12 cellular contexts compared by ENCODE assay signal in genomic region chr22:24043465-24043864, GRCh38. TPM values are rescaled to one million over a fixed set of nuclear protein-coding genes. Genes with fewer than 3 reads are reported as not detected.
A peak's percentile ranks its signal among the peaks of the same experiment; 100 is the strongest.
DNase-seq lines count a peak whose midpoint lies in the region; ATAC-seq and TF ChIP-seq lines count a peak whose summit lies in the region.
"Not testable (repeated sequence)": the region's sequence is repeated elsewhere in the genome, so short reads cannot be mapped to it uniquely, and the experiment has no call there.
"Had no signal": no experiment of that assay in that cellular context is flagged by ENCODE, and none has a peak within 500 bp of the region (broad histone marks: within the 10 kb centered on the region; RNA-seq: fewer than 3 reads in every experiment).

No MANE protein-coding gene starts in this region.

- not testable (repeated sequence) for H3K18ac ChIP-seq in mesenchymal stem cell (ENCODE audit: low read depth in 1 of 2, low read length in 2 of 2)

- TF ChIP-seq RAD21 in SK-N-SH (IDR thresholded peaks at IDR 0.05; ENCODE audit: low read length), result not testable (repeated sequence)

- POLR2A ChIA-PET in SK-N-SH (lab: Yijun Ruan, JAX), result not testable (repeated sequence)

- H2AK5ac ChIP-seq in mesenchymal stem cell (ENCODE audit: low read length, severe bottlenecking), result not testable (repeated sequence)

- H3F3A ChIP-seq in SK-N-SH (replicated peaks; ENCODE audit: insufficient read depth), result not testable (repeated sequence)

- not testable (repeated sequence) for H2BK12ac ChIP-seq in mesenchymal stem cell (ENCODE audit: low read length in 2 of 2)

- H3K23ac ChIP-seq in mesenchymal stem cell (ENCODE audit: low read length in 2 of 2), result not testable (repeated sequence)

- not testable (repeated sequence) for H3K79me2 ChIP-seq in SK-N-SH (ENCODE audit: insufficient read depth)

- H3K4me2 ChIP-seq in SK-N-SH, result 0 out of 2 replicates have a peak overlapping the region, but pooled peaks have one; percentile 23
- not testable (repeated sequence) for H3K4me2 ChIP-seq in mesenchymal stem cell (ENCODE audit: low read length, poor library complexity, severe bottlenecking)
- peak overlapping the region; percentile 47 for H3K4me2 ChIP-seq in skeletal muscle satellite cell (ENCODE audit: low read length)

- TF ChIP-seq POLR2A in suprapubic skin (IDR thresholded peaks at IDR 0.05), result not testable (repeated sequence)

- CTCF ChIA-PET in SK-N-SH (lab: Yijun Ruan, JAX), result not testable (repeated sequence)

- 92% methylated on average over 5 of the region's 5 CpGs for WGBS in SK-N-SH (ENCODE audit: low lambda C conversion rate)
- WGBS in mesenchymal stem cell, result 94% methylated on average over 1 of the region's 5 CpGs
- WGBS in suprapubic skin, result 87% methylated on average over 5 of the region's 5 CpGs

- not testable (repeated sequence) for H3K9me2 ChIP-seq in SK-N-SH

- H4K91ac ChIP-seq in mesenchymal stem cell (ENCODE audit: low read length), result not testable (repeated sequence)

- not testable (repeated sequence) for H3K9me3 ChIP-seq in SK-N-SH; mesenchymal stem cell (ENCODE audit: control insufficient read depth, low read length); skeletal muscle satellite cell (replicated peaks; ENCODE audit: low read length); suprapubic skin

- not testable (repeated sequence) for H4K20me1 ChIP-seq in SK-N-SH (ENCODE audit: insufficient read depth)

- not testable (repeated sequence) for H3K9me3 Mint-ChIP-seq in central memory CD8-positive, alpha-beta T cell

- TF ChIP-seq EP300 in SK-N-SH (IDR thresholded peaks at IDR 0.05; ENCODE audit: borderline replicate concordance in 1 of 2, low read depth in 1 of 2, low read length in 1 of 2); suprapubic skin (IDR thresholded peaks at IDR 0.05): not testable (repeated sequence)

- not testable (repeated sequence) for H3K9ac ChIP-seq in SK-N-SH; skeletal muscle satellite cell (ENCODE audit: low read depth, low read length)
- H3K9ac ChIP-seq in mesenchymal stem cell (ENCODE audit: low read length), result peak overlapping the region; percentile 34

- not testable (repeated sequence) for H4K8ac ChIP-seq in mesenchymal stem cell (ENCODE audit: low read length)

- not testable (repeated sequence) for H3K4me3 Mint-ChIP-seq in central memory CD8-positive, alpha-beta T cell

- H3K36me3 ChIP-seq in SK-N-SH (replicated peaks in 1 of 2; ENCODE audit: control insufficient read depth in 1 of 2, insufficient read depth in 2 of 2, low read length in 1 of 2), result peaks cover 19 to 40% of the 10 kb centered on the region in 2 experiments
- H3K36me3 ChIP-seq in mesenchymal stem cell (ENCODE audit: control insufficient read depth in 1 of 2, insufficient read depth in 2 of 2, low read depth in 1 of 2, low read length in 2 of 2), result peaks cover 22 to 75% of the 10 kb centered on the region in 2 experiments
- peaks cover 40% of the 10 kb centered on the region for H3K36me3 ChIP-seq in skeletal muscle satellite cell (ENCODE audit: insufficient read depth, low read length)
- H3K36me3 ChIP-seq in suprapubic skin, result peaks cover 54% of the 10 kb centered on the region

- not testable (repeated sequence) for H3K14ac ChIP-seq in mesenchymal stem cell (ENCODE audit: low read length in 2 of 2)

- not testable (repeated sequence) for H3K4me3 ChIP-seq in SK-N-SH (ENCODE audit: low read depth in 2 of 2, low read length in 1 of 2); fibroblast of mammary gland (ENCODE audit: control insufficient read depth, low read depth, low read length); mesenchymal stem cell (ENCODE audit: insufficient read depth in 1 of 2, low read depth in 1 of 2, low read length in 2 of 2); skeletal muscle satellite cell (ENCODE audit: low read length); suprapubic skin

- peaks cover 10% of the 10 kb centered on the region for H3K4me1 Mint-ChIP-seq in central memory CD8-positive, alpha-beta T cell

- H2AFZ ChIP-seq in SK-N-SH (ENCODE audit: low read depth); mesenchymal stem cell (ENCODE audit: low read depth, low read length): not testable (repeated sequence)

- not testable (repeated sequence) for TF ChIP-seq CTCF in SK-N-SH (IDR thresholded peaks at IDR 0.05); fibroblast of mammary gland (conservative IDR thresholded peaks at IDR 0.05; ENCODE audit: control insufficient read depth, insufficient read depth, low read depth, low read length); suprapubic skin (IDR thresholded peaks at IDR 0.05)

- H3K4me1 ChIP-seq in SK-N-SH (ENCODE audit: control insufficient read depth in 1 of 2, insufficient read depth in 2 of 2, low read depth in 1 of 2, low read length in 1 of 2), result not testable (repeated sequence)
- H3K4me1 ChIP-seq in mesenchymal stem cell (ENCODE audit: control insufficient read depth, insufficient read depth, low read depth, low read length) (peaks cover 15% of the 10 kb centered on the region), skeletal muscle satellite cell (ENCODE audit: control insufficient read depth, insufficient read depth, low read length) (peaks cover 33% of the 10 kb centered on the region), suprapubic skin (peaks cover 18% of the 10 kb centered on the region)

- not testable (repeated sequence) for H2BK5ac ChIP-seq in mesenchymal stem cell (ENCODE audit: low read depth, low read length, poor library complexity, severe bottlenecking)

- H2BK120ac ChIP-seq in mesenchymal stem cell (ENCODE audit: low read depth, low read length), result not testable (repeated sequence)

- DNase-seq in Daoy (ENCODE audit: low read depth) (peak; percentile 10), fibroblast of mammary gland (ENCODE audit: low read depth) (peak; percentile 40), suprapubic skin (ENCODE audit: low spot score in 2 of 2) (peak in 1 of 2 donors; percentile 44)
- not testable (repeated sequence) for DNase-seq in SK-N-SH; central memory CD8-positive, alpha-beta T cell (ENCODE audit: low spot score in 2 of 2); mesenchymal stem cell

- not testable (repeated sequence) for H3K27ac ChIP-seq in SK-N-SH (ENCODE audit: low read depth in 2 of 2, low read length in 1 of 2); mesenchymal stem cell (ENCODE audit: low read length, poor library complexity, severe bottlenecking)
- H3K27ac ChIP-seq in suprapubic skin, result peak overlapping the region; percentile 56

- not testable (repeated sequence) for H3K4ac ChIP-seq in mesenchymal stem cell (ENCODE audit: low read depth in 1 of 2, low read length in 2 of 2)

- not testable (repeated sequence) for ATAC-seq in central memory CD8-positive, alpha-beta T cell (replicated peaks; ENCODE audit: extremely low read depth, poor library complexity, severe bottlenecking)

- H3K27me3 ChIP-seq in SK-N-SH (ENCODE audit: insufficient read depth); mesenchymal stem cell (ENCODE audit: control insufficient read depth in 1 of 2, insufficient read depth in 1 of 2, low read length in 2 of 2); skeletal muscle satellite cell (ENCODE audit: control insufficient read depth, insufficient read depth, low read length); suprapubic skin: not testable (repeated sequence)

- H3K79me1 ChIP-seq in mesenchymal stem cell (replicated peaks; ENCODE audit: low read length, poor library complexity, severe bottlenecking), result not testable (repeated sequence)

- peak overlapping the region; percentile 30 for H3K27ac Mint-ChIP-seq in central memory CD8-positive, alpha-beta T cell (ENCODE audit: low read depth)

- peaks cover 51% of the 10 kb centered on the region for H3K36me3 Mint-ChIP-seq in central memory CD8-positive, alpha-beta T cell (ENCODE audit: insufficient read depth)

- not testable (repeated sequence) for H3K27me3 Mint-ChIP-seq in central memory CD8-positive, alpha-beta T cell

- not testable (repeated sequence) for H2BK15ac ChIP-seq in mesenchymal stem cell (ENCODE audit: low read depth, poor library complexity, severe bottlenecking)

RNA-seq across cellular contexts. Expression of gene CABIN1, which starts 32.4 kb away (rescaled TPM):
- 21.2 and 28.2 TPM in 2 replicates for total RNA-seq in Daoy (2014; rRNA removed; shearing (Covaris generic))
- polyA plus RNA-seq in SK-N-SH (2012; rRNA removed), result 6.1 and 7.3 TPM in 2 replicates
- 3.4 and 4.3 TPM in 2 replicates for polyA plus RNA-seq in SK-N-SH (2012; cell fraction: cytosol; rRNA removed)
- 35.3 and 62.4 TPM in 2 replicates for polyA plus RNA-seq in SK-N-SH (2012; cell fraction: nucleus; rRNA removed)
- 54.3 TPM for polyA plus RNA-seq in mesenchymal stem cell (2013, experiment 1 of 2)
- polyA plus RNA-seq in mesenchymal stem cell (2013, experiment 2 of 2), result 52.5 TPM
- total RNA-seq in skeletal muscle satellite cell (2012; rRNA removed), result 42.8 and 43.1 TPM in 2 replicates
- total RNA-seq in suprapubic skin, result 10 to 100 TPM; 26.7 to 97.3 (median 42.5) TPM
- total RNA-seq: G401 had no signal

RNA-seq across cellular contexts. Expression of gene GSTT4, which starts 38.2 kb away (rescaled TPM):
- total RNA-seq in Daoy (2014; rRNA removed; shearing (Covaris generic)), result not detected in 2 replicates
- not detected in 2 replicates for polyA plus RNA-seq in SK-N-SH (2012; rRNA removed)
- not detected in 2 replicates for polyA plus RNA-seq in SK-N-SH (2012; cell fraction: cytosol; rRNA removed)
- not detected in 2 replicates for polyA plus RNA-seq in SK-N-SH (2012; cell fraction: nucleus; rRNA removed)
- not detected for polyA plus RNA-seq in mesenchymal stem cell (2013, experiment 1 of 2)
- polyA plus RNA-seq in mesenchymal stem cell (2013, experiment 2 of 2), result not detected
- not detected in 2 replicates for total RNA-seq in skeletal muscle satellite cell (2012; rRNA removed)
- total RNA-seq in suprapubic skin, result not detected
- total RNA-seq: A673; Calu3; CD4-positive, alpha-beta T cell; G401; GM12878 had no signal
- polyA plus RNA-seq: GM12878 had no signal
